In genomic region chr5:79513519-79514390, GRCh38 we compare ENCODE assay signal across 1 cellular context.
TF ChIP-seq lines count a peak whose summit lies in the region.

A gene with protein sequence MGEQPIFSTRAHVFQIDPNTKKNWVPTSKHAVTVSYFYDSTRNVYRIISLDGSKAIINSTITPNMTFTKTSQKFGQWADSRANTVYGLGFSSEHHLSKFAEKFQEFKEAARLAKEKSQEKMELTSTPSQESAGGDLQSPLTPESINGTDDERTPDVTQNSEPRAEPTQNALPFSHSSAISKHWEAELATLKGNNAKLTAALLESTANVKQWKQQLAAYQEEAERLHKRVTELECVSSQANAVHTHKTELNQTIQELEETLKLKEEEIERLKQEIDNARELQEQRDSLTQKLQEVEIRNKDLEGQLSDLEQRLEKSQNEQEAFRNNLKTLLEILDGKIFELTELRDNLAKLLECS (minus strand): TSS chr5:79514134. CDS start chr5:79512774, 1,360 bp downstream.

TF ChIP-seq in GM12878, 131 proteins besides CTCF, POLR2A, EP300 and RAD21 (continued from another document):
- TF ChIP-seq, protein P1, sequence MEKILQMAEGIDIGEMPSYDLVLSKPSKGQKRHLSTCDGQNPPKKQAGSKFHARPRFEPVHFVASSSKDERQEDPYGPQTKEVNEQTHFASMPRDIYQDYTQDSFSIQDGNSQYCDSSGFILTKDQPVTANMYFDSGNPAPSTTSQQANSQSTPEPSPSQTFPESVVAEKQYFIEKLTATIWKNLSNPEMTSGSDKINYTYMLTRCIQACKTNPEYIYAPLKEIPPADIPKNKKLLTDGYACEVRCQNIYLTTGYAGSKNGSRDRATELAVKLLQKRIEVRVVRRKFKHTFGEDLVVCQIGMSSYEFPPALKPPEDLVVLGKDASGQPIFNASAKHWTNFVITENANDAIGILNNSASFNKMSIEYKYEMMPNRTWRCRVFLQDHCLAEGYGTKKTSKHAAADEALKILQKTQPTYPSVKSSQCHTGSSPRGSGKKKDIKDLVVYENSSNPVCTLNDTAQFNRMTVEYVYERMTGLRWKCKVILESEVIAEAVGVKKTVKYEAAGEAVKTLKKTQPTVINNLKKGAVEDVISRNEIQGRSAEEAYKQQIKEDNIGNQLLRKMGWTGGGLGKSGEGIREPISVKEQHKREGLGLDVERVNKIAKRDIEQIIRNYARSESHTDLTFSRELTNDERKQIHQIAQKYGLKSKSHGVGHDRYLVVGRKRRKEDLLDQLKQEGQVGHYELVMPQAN (conservative IDR thresholded peaks at IDR 0.05): peak; percentile 76; the same call in 1 of the 2 replicates
- TF ChIP-seq SMC3 (IDR thresholded peaks at IDR 0.05; ENCODE audit: borderline replicate concordance, low read length) (no peak), WRNIP1 (IDR thresholded peaks at IDR 0.05; ENCODE audit: borderline replicate concordance, low read depth, low read length) (no peak), RUNX3 (IDR thresholded peaks at IDR 0.05; ENCODE audit: low read length) (no peak), SIN3A (IDR thresholded peaks at IDR 0.05; ENCODE audit: low read depth, low read length) (peak; percentile 23; the same call in 1 of the 2 replicates), CHD2 (IDR thresholded peaks at IDR 0.05; ENCODE audit: borderline replicate concordance, low read depth, low read length) (no peak; the same call in 1 of the 2 replicates), HCFC1 (IDR thresholded peaks at IDR 0.05; ENCODE audit: low read length) (no peak), MTA3 (IDR thresholded peaks at IDR 0.05; ENCODE audit: borderline replicate concordance, low read length) (no peak), BCLAF1 (IDR thresholded peaks at IDR 0.05) (no peak)
- TF ChIP-seq, protein P2, sequence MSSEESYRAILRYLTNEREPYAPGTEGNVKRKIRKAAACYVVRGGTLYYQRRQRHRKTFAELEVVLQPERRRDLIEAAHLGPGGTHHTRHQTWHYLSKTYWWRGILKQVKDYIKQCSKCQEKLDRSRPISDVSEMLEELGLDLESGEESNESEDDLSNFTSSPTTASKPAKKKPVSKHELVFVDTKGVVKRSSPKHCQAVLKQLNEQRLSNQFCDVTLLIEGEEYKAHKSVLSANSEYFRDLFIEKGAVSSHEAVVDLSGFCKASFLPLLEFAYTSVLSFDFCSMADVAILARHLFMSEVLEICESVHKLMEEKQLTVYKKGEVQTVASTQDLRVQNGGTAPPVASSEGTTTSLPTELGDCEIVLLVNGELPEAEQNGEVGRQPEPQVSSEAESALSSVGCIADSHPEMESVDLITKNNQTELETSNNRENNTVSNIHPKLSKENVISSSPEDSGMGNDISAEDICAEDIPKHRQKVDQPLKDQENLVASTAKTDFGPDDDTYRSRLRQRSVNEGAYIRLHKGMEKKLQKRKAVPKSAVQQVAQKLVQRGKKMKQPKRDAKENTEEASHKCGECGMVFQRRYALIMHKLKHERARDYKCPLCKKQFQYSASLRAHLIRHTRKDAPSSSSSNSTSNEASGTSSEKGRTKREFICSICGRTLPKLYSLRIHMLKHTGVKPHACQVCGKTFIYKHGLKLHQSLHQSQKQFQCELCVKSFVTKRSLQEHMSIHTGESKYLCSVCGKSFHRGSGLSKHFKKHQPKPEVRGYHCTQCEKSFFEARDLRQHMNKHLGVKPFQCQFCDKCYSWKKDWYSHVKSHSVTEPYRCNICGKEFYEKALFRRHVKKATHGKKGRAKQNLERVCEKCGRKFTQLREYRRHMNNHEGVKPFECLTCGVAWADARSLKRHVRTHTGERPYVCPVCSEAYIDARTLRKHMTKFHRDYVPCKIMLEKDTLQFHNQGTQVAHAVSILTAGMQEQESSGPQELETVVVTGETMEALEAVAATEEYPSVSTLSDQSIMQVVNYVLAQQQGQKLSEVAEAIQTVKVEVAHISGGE (CRISPR knock-in tag; IDR thresholded peaks at IDR 0.05): no peak
- TF ChIP-seq, protein P3, sequence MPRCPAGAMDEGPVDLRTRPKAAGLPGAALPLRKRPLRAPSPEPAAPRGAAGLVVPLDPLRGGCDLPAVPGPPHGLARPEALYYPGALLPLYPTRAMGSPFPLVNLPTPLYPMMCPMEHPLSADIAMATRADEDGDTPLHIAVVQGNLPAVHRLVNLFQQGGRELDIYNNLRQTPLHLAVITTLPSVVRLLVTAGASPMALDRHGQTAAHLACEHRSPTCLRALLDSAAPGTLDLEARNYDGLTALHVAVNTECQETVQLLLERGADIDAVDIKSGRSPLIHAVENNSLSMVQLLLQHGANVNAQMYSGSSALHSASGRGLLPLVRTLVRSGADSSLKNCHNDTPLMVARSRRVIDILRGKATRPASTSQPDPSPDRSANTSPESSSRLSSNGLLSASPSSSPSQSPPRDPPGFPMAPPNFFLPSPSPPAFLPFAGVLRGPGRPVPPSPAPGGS (IDR thresholded peaks at IDR 0.05; ENCODE audit: borderline replicate concordance, insufficient read depth, low read depth, low read length, poor library complexity, severe bottlenecking): no peak
